Comparison of ENCODE assay signal across 2 cellular contexts in the genomic region with DNA sequence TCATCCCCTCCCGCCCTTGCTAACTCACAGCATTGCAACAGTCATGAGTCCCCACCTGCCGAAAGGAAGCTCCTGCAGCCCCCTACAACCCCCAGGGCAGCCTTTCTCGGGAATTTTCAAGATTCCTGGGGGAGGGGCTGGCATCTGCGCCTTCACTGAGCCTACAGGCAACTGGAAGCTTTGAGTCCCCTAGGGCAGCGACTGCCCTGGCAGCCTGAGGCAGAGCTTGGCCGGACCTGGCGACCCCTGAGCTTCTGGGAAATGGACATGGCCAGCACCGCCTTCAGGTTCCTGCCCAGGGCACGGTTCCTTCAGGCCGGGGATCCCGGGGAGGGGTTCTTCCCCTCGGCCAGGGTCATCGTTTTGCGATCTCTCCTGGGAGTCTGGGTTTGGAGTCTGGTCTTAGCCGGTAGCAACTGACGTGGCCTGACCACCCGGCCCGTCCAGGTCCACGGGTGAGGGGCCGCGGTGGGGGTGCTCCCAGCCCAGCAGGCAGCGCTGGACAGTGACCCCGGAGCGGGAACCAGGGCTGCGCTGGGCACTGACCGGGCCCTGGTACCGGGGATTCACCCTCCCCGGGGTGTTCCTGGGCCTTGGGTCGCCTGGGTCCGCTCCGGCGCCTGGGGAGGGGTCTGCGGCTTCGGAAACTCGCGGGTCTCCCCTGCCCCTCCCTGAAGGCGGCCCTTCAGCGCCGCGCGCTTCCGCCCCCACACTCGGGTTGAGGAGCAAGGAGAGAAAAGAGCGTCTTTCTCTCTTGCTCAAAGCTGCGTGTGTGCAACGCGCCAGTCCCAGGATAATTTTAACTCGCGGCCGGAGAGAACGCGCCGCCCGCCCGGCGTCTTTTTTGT.
TF ChIP-seq lines count a peak whose summit lies in the region.

No MANE protein-coding gene starts in this region.

TF ChIP-seq in A549, 52 proteins besides CTCF, POLR2A, EP300 and RAD21:
- TF ChIP-seq POLR2AphosphoS2 (conservative IDR thresholded peaks at IDR 0.05; ENCODE audit: low read length) (no peak), CHD4 (IDR thresholded peaks at IDR 0.05; ENCODE audit: borderline replicate concordance) (no peak), NPAS2 (CRISPR knock-in tag; IDR thresholded peaks at IDR 0.05; ENCODE audit: borderline replicate concordance) (no peak), MAX (IDR thresholded peaks at IDR 0.05) (no peak), TFCP2L1 (CRISPR knock-in tag; IDR thresholded peaks at IDR 0.05) (no peak), NR3C1 (IDR thresholded peaks at IDR 0.05) (no peak), HOXA7 (CRISPR knock-in tag; IDR thresholded peaks at IDR 0.05) (no peak), NFE2L2 (conservative IDR thresholded peaks at IDR 0.05; ENCODE audit: low read length) (no peak), EHMT2 (IDR thresholded peaks at IDR 0.05; ENCODE audit: low read depth) (no peak), MAZ (IDR thresholded peaks at IDR 0.05; ENCODE audit: borderline replicate concordance, low read depth, low read length) (no peak), RARB (CRISPR knock-in tag; IDR thresholded peaks at IDR 0.05) (no peak), ELK1 (IDR thresholded peaks at IDR 0.05; ENCODE audit: low read depth, low read length) (no peak)
- TF ChIP-seq, protein P1, sequence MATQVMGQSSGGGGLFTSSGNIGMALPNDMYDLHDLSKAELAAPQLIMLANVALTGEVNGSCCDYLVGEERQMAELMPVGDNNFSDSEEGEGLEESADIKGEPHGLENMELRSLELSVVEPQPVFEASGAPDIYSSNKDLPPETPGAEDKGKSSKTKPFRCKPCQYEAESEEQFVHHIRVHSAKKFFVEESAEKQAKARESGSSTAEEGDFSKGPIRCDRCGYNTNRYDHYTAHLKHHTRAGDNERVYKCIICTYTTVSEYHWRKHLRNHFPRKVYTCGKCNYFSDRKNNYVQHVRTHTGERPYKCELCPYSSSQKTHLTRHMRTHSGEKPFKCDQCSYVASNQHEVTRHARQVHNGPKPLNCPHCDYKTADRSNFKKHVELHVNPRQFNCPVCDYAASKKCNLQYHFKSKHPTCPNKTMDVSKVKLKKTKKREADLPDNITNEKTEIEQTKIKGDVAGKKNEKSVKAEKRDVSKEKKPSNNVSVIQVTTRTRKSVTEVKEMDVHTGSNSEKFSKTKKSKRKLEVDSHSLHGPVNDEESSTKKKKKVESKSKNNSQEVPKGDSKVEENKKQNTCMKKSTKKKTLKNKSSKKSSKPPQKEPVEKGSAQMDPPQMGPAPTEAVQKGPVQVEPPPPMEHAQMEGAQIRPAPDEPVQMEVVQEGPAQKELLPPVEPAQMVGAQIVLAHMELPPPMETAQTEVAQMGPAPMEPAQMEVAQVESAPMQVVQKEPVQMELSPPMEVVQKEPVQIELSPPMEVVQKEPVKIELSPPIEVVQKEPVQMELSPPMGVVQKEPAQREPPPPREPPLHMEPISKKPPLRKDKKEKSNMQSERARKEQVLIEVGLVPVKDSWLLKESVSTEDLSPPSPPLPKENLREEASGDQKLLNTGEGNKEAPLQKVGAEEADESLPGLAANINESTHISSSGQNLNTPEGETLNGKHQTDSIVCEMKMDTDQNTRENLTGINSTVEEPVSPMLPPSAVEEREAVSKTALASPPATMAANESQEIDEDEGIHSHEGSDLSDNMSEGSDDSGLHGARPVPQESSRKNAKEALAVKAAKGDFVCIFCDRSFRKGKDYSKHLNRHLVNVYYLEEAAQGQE (IDR thresholded peaks at IDR 0.05) = no peak
- TF ChIP-seq, protein P2, sequence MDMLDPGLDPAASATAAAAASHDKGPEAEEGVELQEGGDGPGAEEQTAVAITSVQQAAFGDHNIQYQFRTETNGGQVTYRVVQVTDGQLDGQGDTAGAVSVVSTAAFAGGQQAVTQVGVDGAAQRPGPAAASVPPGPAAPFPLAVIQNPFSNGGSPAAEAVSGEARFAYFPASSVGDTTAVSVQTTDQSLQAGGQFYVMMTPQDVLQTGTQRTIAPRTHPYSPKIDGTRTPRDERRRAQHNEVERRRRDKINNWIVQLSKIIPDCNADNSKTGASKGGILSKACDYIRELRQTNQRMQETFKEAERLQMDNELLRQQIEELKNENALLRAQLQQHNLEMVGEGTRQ (IDR thresholded peaks at IDR 0.05) = no peak
- TF ChIP-seq, protein P3, sequence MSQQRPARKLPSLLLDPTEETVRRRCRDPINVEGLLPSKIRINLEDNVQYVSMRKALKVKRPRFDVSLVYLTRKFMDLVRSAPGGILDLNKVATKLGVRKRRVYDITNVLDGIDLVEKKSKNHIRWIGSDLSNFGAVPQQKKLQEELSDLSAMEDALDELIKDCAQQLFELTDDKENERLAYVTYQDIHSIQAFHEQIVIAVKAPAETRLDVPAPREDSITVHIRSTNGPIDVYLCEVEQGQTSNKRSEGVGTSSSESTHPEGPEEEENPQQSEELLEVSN (IDR thresholded peaks at IDR 0.05; ENCODE audit: borderline replicate concordance, low read depth) = no peak
- TF ChIP-seq, protein P4, sequence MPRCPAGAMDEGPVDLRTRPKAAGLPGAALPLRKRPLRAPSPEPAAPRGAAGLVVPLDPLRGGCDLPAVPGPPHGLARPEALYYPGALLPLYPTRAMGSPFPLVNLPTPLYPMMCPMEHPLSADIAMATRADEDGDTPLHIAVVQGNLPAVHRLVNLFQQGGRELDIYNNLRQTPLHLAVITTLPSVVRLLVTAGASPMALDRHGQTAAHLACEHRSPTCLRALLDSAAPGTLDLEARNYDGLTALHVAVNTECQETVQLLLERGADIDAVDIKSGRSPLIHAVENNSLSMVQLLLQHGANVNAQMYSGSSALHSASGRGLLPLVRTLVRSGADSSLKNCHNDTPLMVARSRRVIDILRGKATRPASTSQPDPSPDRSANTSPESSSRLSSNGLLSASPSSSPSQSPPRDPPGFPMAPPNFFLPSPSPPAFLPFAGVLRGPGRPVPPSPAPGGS (IDR thresholded peaks at IDR 0.05) = no peak

TF ChIP-seq in K562, 482 proteins besides CTCF, POLR2A, EP300 and RAD21:
- TF ChIP-seq POLR2G (IDR thresholded peaks at IDR 0.05; ENCODE audit: low read depth, low read length) (peak; percentile 44), ZBTB7A (IDR thresholded peaks at IDR 0.05; ENCODE audit: borderline replicate concordance, control insufficient read depth, low read depth, low read length) (0 out of 2 replicates have a peak, but pooled peaks have one; percentile 24), EGR1 (conservative IDR thresholded peaks at IDR 0.05) (peak; percentile 72), RBBP5 (IDR thresholded peaks at IDR 0.05; ENCODE audit: borderline replicate concordance, insufficient read depth, low read length, poor library complexity, severe bottlenecking) (no peak)
